24 cellular contexts compared by ENCODE assay signal in the genomic region with DNA sequence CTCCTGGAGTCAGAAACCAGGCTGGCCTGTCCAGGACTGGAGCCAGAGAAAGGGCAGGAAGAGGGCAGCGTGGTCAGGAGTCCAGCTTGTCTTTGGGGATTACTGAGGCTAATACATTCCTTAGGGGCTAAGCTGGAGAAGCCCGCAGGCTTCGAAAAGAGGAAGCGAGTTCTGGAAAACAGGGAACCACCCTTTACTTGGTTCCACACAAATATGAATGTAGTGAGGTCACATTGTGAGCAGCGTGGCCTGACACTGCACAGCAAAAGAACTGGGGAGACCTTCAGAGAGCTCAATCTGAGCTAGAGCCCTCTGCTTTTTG.
DNase-seq lines count a peak whose midpoint lies in the region; ATAC-seq and TF ChIP-seq lines count a peak whose summit lies in the region.
"Had no signal": no experiment of that assay in that cellular context is flagged by ENCODE, and none has a peak within 500 bp of the region (broad histone marks: within the 10 kb centered on the region; RNA-seq: fewer than 3 reads in every experiment).

No MANE protein-coding gene starts in this region.

- no peaks in the 10 kb centered on the region for H3K27me3 ChIP-seq in layer of hippocampus (ENCODE audit: control insufficient read depth, insufficient read depth, low read length)
- H3K27me3 ChIP-seq in sigmoid colon: no peaks in the 10 kb centered on the region
- H3K27me3 ChIP-seq: heart left ventricle had no signal

- in situ Hi-C loops in GM13976 (cut with MboI; ENCODE audit: low sequenced_read_pairs, unreplicated experiment): no loop called here

- no peak for TF ChIP-seq EP300 in sigmoid colon (IDR thresholded peaks at IDR 0.05)

- intact Hi-C loops in sigmoid colon (cut with DNase I): no loop called here

- no peaks in the 10 kb centered on the region for H3K4me1 ChIP-seq in sigmoid colon
- H3K4me1 ChIP-seq: heart left ventricle had no signal

- TF ChIP-seq POLR2A in sigmoid colon (IDR thresholded peaks at IDR 0.05): no peak

- ATAC-seq in HG03280 (IDR thresholded peaks at IDR 0.05; ENCODE audit: unreplicated experiment): no peak
- ATAC-seq: activated naive CD8-positive, alpha-beta T cell treated with anti-CD3 and anti-CD28 coated beads, Interleukin-2, amount 50 U/mL, for 24 hours; CD8-positive, alpha-beta T cell had no signal

- no peak for TF ChIP-seq CTCF in sigmoid colon (IDR thresholded peaks at IDR 0.05)
- no peak for TF ChIP-seq CTCF in GM13976 (IDR thresholded peaks at IDR 0.05; ENCODE audit: borderline replicate concordance, control extremely low read depth, extremely low read depth, insufficient read depth, missing control alignments)

- peaks cover 0 to 2% (median 0%) of the 10 kb centered on the region in 4 donors for H3K9me3 ChIP-seq in sigmoid colon

- WGBS in sigmoid colon, 2 donors: 66 to 87% methylated on average over 5 of the region's 5 CpGs

- H3K4me3 ChIP-seq in sigmoid colon: no peak overlapping the region
- H3K4me3 ChIP-seq: heart left ventricle had no signal

- peaks cover 19% of the 10 kb centered on the region for H3K4me1 Mint-ChIP-seq in activated T-cell treated with anti-CD3 and anti-CD28 coated beads, Interleukin-2, amount 50 U/mL, for 24 hours (ENCODE audit: low read depth)

- peaks cover 0 to 12% (median 0%) of the 10 kb centered on the region in 4 donors for H3K36me3 ChIP-seq in sigmoid colon

- no peak overlapping the region for H3K4me3 Mint-ChIP-seq in activated T-cell treated with anti-CD3 and anti-CD28 coated beads, Interleukin-2, amount 50 U/mL, for 24 hours
- H3K4me3 Mint-ChIP-seq: activated naive CD8-positive, alpha-beta T cell treated with anti-CD3 and anti-CD28 coated beads, Interleukin-2, amount 50 U/mL, for 24 hours; CD8-positive, alpha-beta T cell had no signal

- peaks cover 3% of the 10 kb centered on the region for H3K9me3 Mint-ChIP-seq in activated T-cell treated with anti-CD3 and anti-CD28 coated beads, Interleukin-2, amount 50 U/mL, for 24 hours
- H3K9me3 Mint-ChIP-seq: activated naive CD8-positive, alpha-beta T cell treated with anti-CD3 and anti-CD28 coated beads, Interleukin-2, amount 50 U/mL, for 24 hours had no signal

- peaks cover 2% of the 10 kb centered on the region for H3K27me3 Mint-ChIP-seq in activated T-cell treated with anti-CD3 and anti-CD28 coated beads, Interleukin-2, amount 50 U/mL, for 24 hours
- H3K27me3 Mint-ChIP-seq: activated naive CD8-positive, alpha-beta T cell treated with anti-CD3 and anti-CD28 coated beads, Interleukin-2, amount 50 U/mL, for 24 hours had no signal

- H3K27ac ChIP-seq in layer of hippocampus (ENCODE audit: low read depth, low read length) (peak overlapping the region; percentile 35), sigmoid colon (no peak overlapping the region)
- H3K27ac ChIP-seq: heart left ventricle, VCaP had no signal

- H3K36me3 Mint-ChIP-seq in activated T-cell treated with anti-CD3 and anti-CD28 coated beads, Interleukin-2, amount 50 U/mL, for 24 hours (ENCODE audit: low read depth): no peaks in the 10 kb centered on the region
- H3K36me3 Mint-ChIP-seq: CD8-positive, alpha-beta T cell had no signal

- no peak for DNase-seq in activated T-cell treated with anti-CD3 and anti-CD28 coated beads, Interleukin-2, amount 50 U/mL, for 24 hours
- DNase-seq in activated T-cell treated with anti-CD3 and anti-CD28 coated beads, Interleukin-2, amount 50 U/mL, for 1 hour: no peak
- DNase-seq in SKM-1 (lab: John Stamatoyannopoulos, UW; ENCODE audit: unreplicated experiment) (peak; percentile 24), sigmoid colon (peak; percentile 60), GM13976 (ENCODE audit: low spot score) (no peak), NCI-H510A (lab: John Stamatoyannopoulos, UW) (no peak)
- DNase-seq: activated CD4-positive, alpha-beta T cell treated with anti-CD3 and anti-CD28 coated beads, Interleukin-2, amount 50 U/mL, for 1 hour; activated effector memory CD4-positive, alpha-beta T cell treated with anti-CD3 and anti-CD28 coated beads, Interleukin-2, amount 50 U/mL, for 16 hours; activated naive CD8-positive, alpha-beta T cell treated with anti-CD3 and anti-CD28 coated beads, Interleukin-2, amount 50 U/mL, for 24 hours; AML-193; CD8-positive, alpha-beta T cell; cerebellar nuclear complex; DMS 273 treated with DMSO at 0.1 percent for 48 hours; H7; heart left ventricle; kidney glomerular epithelial cell; NCI-H2081; NCI-H345; stimulated activated CD4-positive, alpha-beta T cell treated with anti-CD3 and anti-CD28 coated beads, Interleukin-4, amount 100 ng/mL, for 24 hours; stimulated activated naive CD4-positive, alpha-beta T cell; T-helper 2 cell had no signal

- H3K27ac Mint-ChIP-seq in activated T-cell treated with anti-CD3 and anti-CD28 coated beads, Interleukin-2, amount 50 U/mL, for 24 hours: peak overlapping the region; percentile 1
- H3K27ac Mint-ChIP-seq: activated naive CD8-positive, alpha-beta T cell treated with anti-CD3 and anti-CD28 coated beads, Interleukin-2, amount 50 U/mL, for 24 hours; CD8-positive, alpha-beta T cell had no signal

Comparison
In these comparisons a context has a peak if more than half of its experiments do, and no peak if none do; other contexts are left out.
1. DNase-seq: peak in SKM-1 (single experiment) and sigmoid colon (single experiment); none in activated T-cell treated with anti-CD3 and anti-CD28 coated beads, Interleukin-2, amount 50 U/mL, for 24 hours (single experiment), activated T-cell treated with anti-CD3 and anti-CD28 coated beads, Interleukin-2, amount 50 U/mL, for 1 hour (single experiment), GM13976 (single experiment) and NCI-H510A (single experiment).